In genomic region chr14:105532735-105533141, GRCh38 we compare ENCODE assay signal across 10 cellular contexts. TPM values are rescaled to one million over a fixed set of nuclear protein-coding genes. Genes with fewer than 3 reads are reported as not detected.
DNase-seq lines count a peak whose midpoint lies in the region; ATAC-seq and TF ChIP-seq lines count a peak whose summit lies in the region.
"Had no signal": no experiment of that assay in that cellular context is flagged by ENCODE, and none has a peak within 500 bp of the region (broad histone marks: within the 10 kb centered on the region; RNA-seq: fewer than 3 reads in every experiment).

No MANE protein-coding gene starts in this region.

- no peaks in the 10 kb centered on the region for H3K9me3 Mint-ChIP-seq in activated CD4-positive, alpha-beta T cell treated with anti-CD3 and anti-CD28 coated beads, Interleukin-2, amount 10 ng/mL, durations not matched to agents 7 days and 5 days

- peaks cover 16% of the 10 kb centered on the region for H3K4me1 Mint-ChIP-seq in activated CD4-positive, alpha-beta T cell treated with anti-CD3 and anti-CD28 coated beads, Interleukin-2, amount 10 ng/mL, durations not matched to agents 7 days and 5 days

- CTCF ChIA-PET in activated CD4-positive, alpha-beta T cell treated with anti-CD3 and anti-CD28 coated beads, Interleukin-2, amount 10 ng/mL, durations not matched to agents 7 days and 5 days (lab: Charles Lee) = interaction anchor here (1.3 to 1.5 kb wide), 5 partner anchors 22 to 443 kb away, joined by 3 to 5 read pairs (median 3); no protein-coding TSS in a partner anchor

- H3K9ac ChIP-seq in KMS-11 = no peak overlapping the region

- TF ChIP-seq POLR2A in stomach (IDR thresholded peaks at IDR 0.05) = no peak

- no peak overlapping the region for H3K4me2 ChIP-seq in KMS-11

- in situ Hi-C loops in astrocyte of the spinal cord (cut with HindIII; ENCODE audit: low sequenced_read_pairs) = no loop called here

- H3K36me3 ChIP-seq in KMS-11 (ENCODE audit: insufficient read depth) (no peaks in the 10 kb centered on the region), stomach (no peaks in the 10 kb centered on the region)

- H3K36me3 Mint-ChIP-seq in activated CD4-positive, alpha-beta T cell treated with anti-CD3 and anti-CD28 coated beads, Interleukin-2, amount 10 ng/mL, durations not matched to agents 7 days and 5 days (ENCODE audit: low read depth) = no peaks in the 10 kb centered on the region

- POLR2A ChIA-PET in activated CD4-positive, alpha-beta T cell treated with anti-CD3 and anti-CD28 coated beads, Interleukin-2, amount 10 ng/mL, durations not matched to agents 7 days and 5 days (lab: Charles Lee) = no interaction called here

- no peaks in the 10 kb centered on the region for H3K79me2 ChIP-seq in KMS-11 (ENCODE audit: insufficient read depth, low read depth)

- ATAC-seq in GM21529 (IDR thresholded peaks at IDR 0.05; ENCODE audit: unreplicated experiment) = no peak

- 55 to 71% (median 56%) methylated on average over 3 to 10 of the region's 10 CpGs for WGBS in stomach, 5 donors

- TF ChIP-seq CTCF in KMS-11 (conservative IDR thresholded peaks at IDR 0.05; ENCODE audit: low read depth, low read length) (peak; percentile 57), astrocyte of the spinal cord (IDR thresholded peaks at IDR 0.05; ENCODE audit: low read depth, low read length) (peak; percentile 49), retinal pigment epithelial cell (conservative IDR thresholded peaks at IDR 0.05; ENCODE audit: low read depth, low read length) (peak; percentile 58), stomach (IDR thresholded peaks at IDR 0.05) (peak in 1 of 7 experiments; percentile 23)

- no peak overlapping the region for H3K4me3 ChIP-seq in KMS-11 (IDR thresholded peaks at IDR 0.05; ENCODE audit: insufficient read depth, low read depth, low read length)
- H3K4me3 ChIP-seq in astrocyte of the spinal cord (ENCODE audit: low read depth, low read length) = no peak overlapping the region
- no peak overlapping the region for H3K4me3 ChIP-seq in retinal pigment epithelial cell (ENCODE audit: low read length)
- no peak overlapping the region for H3K4me3 ChIP-seq in stomach

- H3K27ac ChIP-seq in KMS-11 = no peak overlapping the region
- no peak overlapping the region for H3K27ac ChIP-seq in stomach

- intact Hi-C loops in stomach (cut with DNase I; ENCODE audit: low total_unique reads) = no loop called here

- no peak for TF ChIP-seq EP300 in stomach (IDR thresholded peaks at IDR 0.05)

- peak overlapping the region; percentile 52 for H3K27ac Mint-ChIP-seq in activated CD4-positive, alpha-beta T cell treated with anti-CD3 and anti-CD28 coated beads, Interleukin-2, amount 10 ng/mL, durations not matched to agents 7 days and 5 days

- H3K27me3 ChIP-seq in KMS-11 (ENCODE audit: insufficient read depth, low read depth) (peaks cover 42% of the 10 kb centered on the region), stomach (peaks cover 4 to 83% (median 37%) of the 10 kb centered on the region in 3 donors)

- H3K4me1 ChIP-seq in KMS-11 (ENCODE audit: low read depth, poor library complexity, severe bottlenecking) (peaks cover 10% of the 10 kb centered on the region), stomach (peaks cover 21 to 31% (median 26%) of the 10 kb centered on the region in 4 donors)

- no peak overlapping the region for H2AFZ ChIP-seq in KMS-11 (ENCODE audit: low read depth)

- no peak overlapping the region for H3K4me3 Mint-ChIP-seq in activated CD4-positive, alpha-beta T cell treated with anti-CD3 and anti-CD28 coated beads, Interleukin-2, amount 10 ng/mL, durations not matched to agents 7 days and 5 days

- H3K27me3 Mint-ChIP-seq in activated CD4-positive, alpha-beta T cell treated with anti-CD3 and anti-CD28 coated beads, Interleukin-2, amount 10 ng/mL, durations not matched to agents 7 days and 5 days = peaks cover 5% of the 10 kb centered on the region

- H3K9me3 ChIP-seq in stomach = no peaks in the 10 kb centered on the region

- H4K20me1 ChIP-seq in KMS-11 (ENCODE audit: insufficient read depth) = no peaks in the 10 kb centered on the region

- no peak for DNase-seq in activated CD4-positive, alpha-beta T cell treated with anti-CD3 and anti-CD28 coated beads, Interleukin-2, amount 10 ng/mL, durations not matched to agents 7 days and 5 days
- DNase-seq in activated CD4-positive, alpha-beta T cell treated with anti-CD3 and anti-CD28 coated beads for 1 hour = no peak
- no peak for DNase-seq in astrocyte of the spinal cord (ENCODE audit: low read depth, low spot score)
- no peak for DNase-seq in retinal pigment epithelial cell (ENCODE audit: low read depth)
- no peak for DNase-seq in NCI-H146 (lab: John Stamatoyannopoulos, UW)
- DNase-seq in stomach = no peak
- DNase-seq: activated CD4-positive, alpha-beta T cell treated with anti-CD3 and anti-CD28 coated beads for 4 hours; COR-L47 had no signal

RNA-seq across cellular contexts. Expression of gene TMEM121, which starts 6.4 kb away (rescaled TPM):
- total RNA-seq in activated CD4-positive, alpha-beta T cell treated with anti-CD3 and anti-CD28 coated beads, Interleukin-2, amount 10 ng/mL, durations not matched to agents 7 days and 5 days = 1 to 10 TPM; 4.6 TPM
- 1 to 10 TPM in 4 of 5 donors, not detected in 1; 1.3 to 8.2 (median 2.1) TPM for total RNA-seq in stomach
- 1 to 10 TPM in 2 of 3 donors, under 1 TPM in 1; 0.93 to 4.2 (median 1.2) TPM for polyA plus RNA-seq in stomach

RNA-seq across cellular contexts. Expression of gene TEDC1, which starts 41.7 kb away (rescaled TPM):
- total RNA-seq in activated CD4-positive, alpha-beta T cell treated with anti-CD3 and anti-CD28 coated beads, Interleukin-2, amount 10 ng/mL, durations not matched to agents 7 days and 5 days = 10 to 100 TPM; 40.7 to 53.2 TPM
- total RNA-seq in stomach = 100 to 1,000 TPM in 1 of 5 donors, 10 to 100 TPM in 2, 1 to 10 TPM in 2; 3.0 to 167 (median 44.9) TPM
- 10 to 100 TPM; 13.8 to 18.8 (median 17.1) TPM for polyA plus RNA-seq in stomach

RNA-seq across cellular contexts. Expression of gene CRIP1, which starts 46.1 kb away (rescaled TPM):
- total RNA-seq in activated CD4-positive, alpha-beta T cell treated with anti-CD3 and anti-CD28 coated beads, Interleukin-2, amount 10 ng/mL, durations not matched to agents 7 days and 5 days = 100 to 1,000 TPM; 702 to 753 TPM
- total RNA-seq in stomach = 10 to 100 TPM in 3 of 5 donors, 1 to 10 TPM in 1, not detected in 1; 3.5 to 95.0 (median 23.9) TPM
- 100 to 1,000 TPM in 1 of 3 donors, 10 to 100 TPM in 2; 60.1 to 149 (median 99.0) TPM for polyA plus RNA-seq in stomach

RNA-seq across cellular contexts. Expression of gene CRIP2, which starts 58.1 kb away (rescaled TPM):
- 1 to 10 TPM in 1 of 2 experiments, under 1 TPM in 1; 0.64 to 1.8 TPM for total RNA-seq in activated CD4-positive, alpha-beta T cell treated with anti-CD3 and anti-CD28 coated beads, Interleukin-2, amount 10 ng/mL, durations not matched to agents 7 days and 5 days
- 100 to 1,000 TPM in 1 of 5 donors, 10 to 100 TPM in 4; 36.0 to 135 (median 72.7) TPM for total RNA-seq in stomach
- polyA plus RNA-seq in stomach = 100 to 1,000 TPM in 1 of 3 donors, 10 to 100 TPM in 2; 68.5 to 127 (median 94.7) TPM

Comparison
In these comparisons a context has a peak if more than half of its experiments do, and no peak if none do; other contexts are left out.
1. RNA of gene CRIP1, which starts 46.1 kb away (total RNA-seq): 702 to 753 TPM in activated CD4-positive, alpha-beta T cell treated with anti-CD3 and anti-CD28 coated beads, Interleukin-2, amount 10 ng/mL, durations not matched to agents 7 days and 5 days; 3.5 to 95.0 TPM in stomach; every median in the first group is over 4 times any median in the second.